8 cellular contexts compared by ENCODE assay signal in the genomic region with DNA sequence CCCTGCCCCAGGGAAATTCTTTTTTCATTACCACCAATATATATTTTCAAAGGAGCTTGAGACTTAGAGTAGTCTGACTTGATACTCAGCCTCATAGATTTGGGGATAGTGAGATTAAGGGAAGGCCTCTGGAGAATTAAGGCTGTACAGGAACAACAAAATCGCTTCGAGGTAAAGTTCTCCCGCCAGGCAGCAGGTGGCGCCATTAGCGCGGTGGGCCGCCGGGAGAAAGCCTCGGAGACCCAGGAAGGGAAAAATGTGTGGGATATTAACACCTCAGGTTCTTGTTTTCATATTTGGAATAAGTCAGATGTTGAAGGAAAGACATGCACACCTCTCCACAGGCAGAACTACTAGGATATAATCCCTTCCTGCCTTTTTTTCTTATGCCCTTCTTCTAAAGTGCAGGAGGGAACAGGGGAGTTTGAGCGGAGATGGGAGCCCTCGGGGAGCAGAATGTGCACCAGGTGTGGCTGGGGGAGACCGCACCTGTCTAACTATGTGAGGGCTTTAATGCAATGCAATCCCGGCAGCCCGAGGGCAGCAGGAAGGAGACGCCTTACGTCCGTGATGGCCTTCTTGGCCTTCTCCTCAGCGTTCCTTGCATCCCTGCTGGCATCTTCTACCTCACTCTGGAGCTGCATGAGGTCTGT. TPM values are rescaled to one million over a fixed set of nuclear protein-coding genes. Genes with fewer than 3 reads are reported as not detected.
DNase-seq lines count a peak whose midpoint lies in the region; ATAC-seq, FAIRE-seq and TF ChIP-seq lines count a peak whose summit lies in the region.

No MANE protein-coding gene starts in this region.

- intact Hi-C loops in activated T-helper 2 cell treated with anti-CD3 and anti-CD28 coated beads, Interferon-gamma antibody, Interleukin-2, Interleukin-4, amounts not matched to agents 10 μg/mL and 5 μg/mL and 100 μg/mL, durations not matched to agents 14 hours and 24 hours and 36 hours (cut with micrococcal nuclease) = no loop called here

- H3K9me3 ChIP-seq in fibroblast of lung (ENCODE audit: control insufficient read depth, insufficient read depth, low read depth, low read length) (no peaks in the 10 kb centered on the region), small intestine (ENCODE audit: control insufficient read depth, low read depth) (no peaks in the 10 kb centered on the region)

- H3K27me3 ChIP-seq in BJ (ENCODE audit: control insufficient read depth, insufficient read depth, low read length) (no peaks in the 10 kb centered on the region), fibroblast of lung (ENCODE audit: control insufficient read depth, insufficient read depth, low read length) (no peaks in the 10 kb centered on the region), small intestine (ENCODE audit: control insufficient read depth in 2 of 2, insufficient read depth in 2 of 2, low read length in 2 of 2) (no peaks in the 10 kb centered on the region)

- CTCF ChIA-PET in BJ (lab: Yijun Ruan, JAX) = interaction anchor here (0.6 to 19.6 kb wide), 13 partner anchors 12 to 311 kb away, joined by 3 to 219 read pairs (median 4); no protein-coding TSS in a partner anchor

- ATAC-seq in SK-N-SH treated with all-trans-retinoic acid at 6 μM for 48 hours (peak; percentile 89), HG03439 (IDR thresholded peaks at IDR 0.05; ENCODE audit: unreplicated experiment) (no peak)

- TF ChIP-seq CTCF in BJ (IDR thresholded peaks at IDR 0.05; ENCODE audit: insufficient read depth, low read depth, low read length) (peak; percentile 94), fibroblast of lung (conservative IDR thresholded peaks at IDR 0.05 in 1 of 2, IDR thresholded peaks at IDR 0.05 in 1 of 2; ENCODE audit: low read depth in 1 of 2, low read length in 2 of 2) (peak; percentile 70 to 85)

- H2AFZ ChIP-seq in fibroblast of lung (ENCODE audit: low read length) = no peak overlapping the region

- DNase-seq in BJ (ENCODE audit: low read depth) = no peak
- DNase-seq in GM18507 (ENCODE audit: extremely low spot score, insufficient read length, low read depth) = no peak
- DNase-seq in fibroblast of lung (ENCODE audit: low read depth in 2 of 2) = peak in 1 of 2 donors; percentile 26
- peak; percentile 25 for DNase-seq in small intestine
- no peak for DNase-seq in hippocampal formation (lab: John Stamatoyannopoulos, UW)
- no peak for DNase-seq in activated T-helper 2 cell treated with anti-CD3 and anti-CD28 coated beads, Interferon-gamma antibody, Interleukin-2, Interleukin-4, amounts not matched to agents 10 μg/mL and 5 μg/mL and 100 μg/mL, durations not matched to agents 14 hours and 24 hours and 36 hours (ENCODE audit: low spot score)

- no peak overlapping the region for H3K27ac Mint-ChIP-seq in activated T-helper 2 cell treated with anti-CD3 and anti-CD28 coated beads, Interferon-gamma antibody, Interleukin-2, Interleukin-4, amounts not matched to agents 10 μg/mL and 5 μg/mL and 100 μg/mL, durations not matched to agents 14 hours and 24 hours and 36 hours

- FAIRE-seq in GM18507 (lab: Jason Lieb, UNC) (peak; percentile 41), small intestine (lab: Jason Lieb, UNC) (no peak)

- no peak overlapping the region for H3K4me3 ChIP-seq in BJ (ENCODE audit: low read depth, low read length)
- no peak overlapping the region for H3K4me3 ChIP-seq in fibroblast of lung (replicated peaks in 1 of 4; ENCODE audit: control extremely low read depth in 1 of 4, insufficient read depth in 1 of 4, low read depth in 3 of 4, low read length in 4 of 4)
- H3K4me3 ChIP-seq in small intestine (ENCODE audit: low read depth in 1 of 2, low read length in 2 of 2) = no peak overlapping the region

- no peaks in the 10 kb centered on the region for H4K20me1 ChIP-seq in fibroblast of lung (ENCODE audit: control insufficient read depth, extremely low read depth, insufficient read depth, low read length)

- H3K4me3 Mint-ChIP-seq in activated T-helper 2 cell treated with anti-CD3 and anti-CD28 coated beads, Interferon-gamma antibody, Interleukin-2, Interleukin-4, amounts not matched to agents 10 μg/mL and 5 μg/mL and 100 μg/mL, durations not matched to agents 14 hours and 24 hours and 36 hours (ENCODE audit: low read depth) = no peak overlapping the region

- POLR2A ChIA-PET in BJ (lab: Charles Lee) = no interaction called here

- H3K27me3 Mint-ChIP-seq in activated T-helper 2 cell treated with anti-CD3 and anti-CD28 coated beads, Interferon-gamma antibody, Interleukin-2, Interleukin-4, amounts not matched to agents 10 μg/mL and 5 μg/mL and 100 μg/mL, durations not matched to agents 14 hours and 24 hours and 36 hours (ENCODE audit: low read depth) = no peaks in the 10 kb centered on the region

- no peak overlapping the region for H3K4me2 ChIP-seq in fibroblast of lung (ENCODE audit: extremely low read depth, insufficient read depth, low read length)

- H3K27ac ChIP-seq in fibroblast of lung (ENCODE audit: insufficient read depth, low read length) (no peak overlapping the region), small intestine (ENCODE audit: low read depth in 1 of 2, low read length in 1 of 2) (no peak overlapping the region)

- peaks cover 5% of the 10 kb centered on the region for H3K36me3 Mint-ChIP-seq in activated T-helper 2 cell treated with anti-CD3 and anti-CD28 coated beads, Interferon-gamma antibody, Interleukin-2, Interleukin-4, amounts not matched to agents 10 μg/mL and 5 μg/mL and 100 μg/mL, durations not matched to agents 14 hours and 24 hours and 36 hours (ENCODE audit: low read depth)

- no peaks in the 10 kb centered on the region for H3K36me3 ChIP-seq in BJ (ENCODE audit: control insufficient read depth, insufficient read depth, low read length)
- H3K36me3 ChIP-seq in fibroblast of lung (ENCODE audit: control insufficient read depth, insufficient read depth, low read length) = no peaks in the 10 kb centered on the region
- peaks cover 0 to 2% of the 10 kb centered on the region in 2 donors for H3K36me3 ChIP-seq in small intestine (ENCODE audit: control insufficient read depth in 2 of 2, insufficient read depth in 2 of 2, low read length in 2 of 2)

- H3K4me1 Mint-ChIP-seq in activated T-helper 2 cell treated with anti-CD3 and anti-CD28 coated beads, Interferon-gamma antibody, Interleukin-2, Interleukin-4, amounts not matched to agents 10 μg/mL and 5 μg/mL and 100 μg/mL, durations not matched to agents 14 hours and 24 hours and 36 hours (ENCODE audit: low read depth) = peaks cover 2% of the 10 kb centered on the region

- H3K9me3 Mint-ChIP-seq in activated T-helper 2 cell treated with anti-CD3 and anti-CD28 coated beads, Interferon-gamma antibody, Interleukin-2, Interleukin-4, amounts not matched to agents 10 μg/mL and 5 μg/mL and 100 μg/mL, durations not matched to agents 14 hours and 24 hours and 36 hours = no peaks in the 10 kb centered on the region

- no peaks in the 10 kb centered on the region for H3K79me2 ChIP-seq in fibroblast of lung (ENCODE audit: control insufficient read depth, insufficient read depth, low read length)

- H3K4me1 ChIP-seq in fibroblast of lung (ENCODE audit: control insufficient read depth, extremely low read depth, insufficient read depth, low read length) (no peaks in the 10 kb centered on the region), small intestine (ENCODE audit: control insufficient read depth in 2 of 2, insufficient read depth in 1 of 2, low read depth in 1 of 2, low read length in 1 of 2) (no peaks in the 10 kb centered on the region)

- WGBS in small intestine, 3 donors = 49 to 55% (median 52%) methylated on average over 18 of the region's 18 CpGs

- no peak overlapping the region for H3K9ac ChIP-seq in fibroblast of lung (ENCODE audit: insufficient read depth, low read length)

TF ChIP-seq in SK-N-SH treated with all-trans-retinoic acid at 6 μM for 48 hours, 23 proteins besides CTCF, POLR2A, EP300 and RAD21:
- TF ChIP-seq ARNTL (CRISPR knock-in tag; IDR thresholded peaks at IDR 0.05; ENCODE audit: borderline replicate concordance, low read depth) (no peak), TSHZ2 (CRISPR knock-in tag; IDR thresholded peaks at IDR 0.05) (no peak), BACH2 (CRISPR knock-in tag; IDR thresholded peaks at IDR 0.05; ENCODE audit: borderline replicate concordance) (no peak), RARB (CRISPR knock-in tag; IDR thresholded peaks at IDR 0.05) (no peak)

RNA-seq across cellular contexts. Expression of gene MYH3, which starts 25.9 kb away (rescaled TPM):
- 1.3 and 1.8 TPM in 2 replicates for polyA plus RNA-seq in BJ (2011; rRNA removed)
- 0.57 and 2.0 TPM in 2 replicates for polyA minus RNA-seq in BJ (2011; rRNA and poly(A)+ RNA removed)
- 0.50 and 0.51 TPM in 2 replicates for total RNA-seq in fibroblast of lung
- 0.25 and 1.0 TPM in 2 replicates for polyA plus RNA-seq in fibroblast of lung
- 0.44 and 0.52 TPM in 2 replicates for polyA plus RNA-seq in fibroblast of lung (2012)
- not detected in 2 replicates for polyA minus RNA-seq in fibroblast of lung (ENCODE audit: low replicate concordance)
- 10 to 100 TPM in 2 of 3 donors, 1 to 10 TPM in 1; 2.0 to 16.2 (median 13.4) TPM for polyA plus RNA-seq in small intestine
- 3.9 and 4.6 TPM in 2 replicates for total RNA-seq in activated T-helper 2 cell treated with anti-CD3 and anti-CD28 coated beads, Interferon-gamma antibody, Interleukin-2, Interleukin-4, amounts not matched to agents 10 μg/mL and 5 μg/mL and 100 μg/mL, durations not matched to agents 14 hours and 24 hours and 36 hours
